Comparison of ENCODE assay signal across 8 cellular contexts in genomic region chr6:136723780-136724179, GRCh38.
DNase-seq lines count a peak whose midpoint lies in the region; ATAC-seq, FAIRE-seq and TF ChIP-seq lines count a peak whose summit lies in the region.

No MANE protein-coding gene starts in this region.

- peak; percentile 53 to 88 for ATAC-seq in activated CD4-positive, CD25-positive, alpha-beta regulatory T cell treated with anti-CD3 and anti-CD28 coated beads, Interleukin-2, amount 50 U/mL, for 24 hours
- ATAC-seq in stimulated activated effector memory CD8-positive, alpha-beta T cell treated with anti-CD3 and anti-CD28 coated beads, Interleukin-12 subunit alpha, Interleukin-12 subunit beta, amount 100 ng/mL, for 72 hours: peak; percentile 95

- peaks cover 51% of the 10 kb centered on the region for H3K4me1 Mint-ChIP-seq in stimulated activated effector memory CD8-positive, alpha-beta T cell treated with anti-CD3 and anti-CD28 coated beads, Interleukin-12 subunit alpha, Interleukin-12 subunit beta, amount 100 ng/mL, for 72 hours

- peak overlapping the region; percentile 44 for H3K4me3 Mint-ChIP-seq in stimulated activated effector memory CD8-positive, alpha-beta T cell treated with anti-CD3 and anti-CD28 coated beads, Interleukin-12 subunit alpha, Interleukin-12 subunit beta, amount 100 ng/mL, for 72 hours

- H3K27ac Mint-ChIP-seq in stimulated activated effector memory CD8-positive, alpha-beta T cell treated with anti-CD3 and anti-CD28 coated beads, Interleukin-12 subunit alpha, Interleukin-12 subunit beta, amount 100 ng/mL, for 72 hours: no peak overlapping the region

- H3K36me3 Mint-ChIP-seq in stimulated activated effector memory CD8-positive, alpha-beta T cell treated with anti-CD3 and anti-CD28 coated beads, Interleukin-12 subunit alpha, Interleukin-12 subunit beta, amount 100 ng/mL, for 72 hours: no peaks in the 10 kb centered on the region

- FAIRE-seq in bronchial epithelial cell (lab: Jason Lieb, UNC): no peak

- DNase-seq in activated CD4-positive, CD25-positive, alpha-beta regulatory T cell treated with anti-CD3 and anti-CD28 coated beads, Interleukin-2, amount 50 U/mL, for 72 hours: no peak
- DNase-seq in RPMI8226: peak; percentile 66
- DNase-seq in bronchial epithelial cell (ENCODE audit: low read depth): peak; percentile 26
- DNase-seq in stimulated activated effector memory CD8-positive, alpha-beta T cell treated with anti-CD3 and anti-CD28 coated beads, Interleukin-12 subunit alpha, Interleukin-12 subunit beta, amount 100 ng/mL, for 72 hours (ENCODE audit: low spot score in 2 of 2): peak in 1 of 2 donors; percentile 14
- DNase-seq in hippocampal formation (lab: John Stamatoyannopoulos, UW): no peak
- DNase-seq in DMS79 (lab: John Stamatoyannopoulos, UW): no peak
- DNase-seq in NCI-H2029 treated with DMSO at 0.1 percent for 48 hours (lab: John Stamatoyannopoulos, UW): no peak

- H3K36me3 ChIP-seq in bronchial epithelial cell (ENCODE audit: control insufficient read depth, insufficient read depth, low read length): no peaks in the 10 kb centered on the region

- H3K9me3 Mint-ChIP-seq in stimulated activated effector memory CD8-positive, alpha-beta T cell treated with anti-CD3 and anti-CD28 coated beads, Interleukin-12 subunit alpha, Interleukin-12 subunit beta, amount 100 ng/mL, for 72 hours: no peaks in the 10 kb centered on the region

- H3K27me3 ChIP-seq in bronchial epithelial cell (ENCODE audit: control insufficient read depth, insufficient read depth, low read length): no peaks in the 10 kb centered on the region

- H3K4me3 ChIP-seq in bronchial epithelial cell (ENCODE audit: low read depth, low read length): no peak overlapping the region

- no peak for TF ChIP-seq CTCF in bronchial epithelial cell (IDR thresholded peaks at IDR 0.05; ENCODE audit: insufficient read depth, low read length, severe bottlenecking)

Comparison
In these comparisons a context has a peak if more than half of its experiments do, and no peak if none do; other contexts are left out.
1. DNase-seq: peak in RPMI8226 (single experiment) and bronchial epithelial cell (single experiment); none in activated CD4-positive, CD25-positive, alpha-beta regulatory T cell treated with anti-CD3 and anti-CD28 coated beads, Interleukin-2, amount 50 U/mL, for 72 hours (single experiment), hippocampal formation (0 of 2), DMS79 (single experiment) and NCI-H2029 treated with DMSO at 0.1 percent for 48 hours (single experiment).